Comparison of ENCODE assay signal across 20 cellular contexts in genomic region chr1:96076589-96076988, GRCh38.
DNase-seq lines count a peak whose midpoint lies in the region; ATAC-seq and TF ChIP-seq lines count a peak whose summit lies in the region.
"Had no signal": no experiment of that assay in that cellular context is flagged by ENCODE, and none has a peak within 500 bp of the region (broad histone marks: within the 10 kb centered on the region; RNA-seq: fewer than 3 reads in every experiment).

No MANE protein-coding gene starts in this region.

- no peak overlapping the region for H3K9ac ChIP-seq in GM23248
- H3K9ac ChIP-seq in mammary epithelial cell (ENCODE audit: insufficient read depth, low read length) = no peak overlapping the region
- H3K9ac ChIP-seq: BLaER1 had no signal

- 41 to 45% methylated on average over 2 of the region's 2 CpGs for WGBS in GM23248 (ENCODE audit: low coverage in 1 of 2, low lambda C conversion rate in 2 of 2, missing lambda C conversion rate in 2 of 2), 2 experiments
- 47% methylated on average over 2 of the region's 2 CpGs for WGBS in mammary epithelial cell (ENCODE audit: low coverage, missing lambda C conversion rate)

- peak; percentile 14 for DNase-seq in GM23248
- peak; percentile 5 for DNase-seq in M059J (ENCODE audit: low read depth)
- DNase-seq in mammary epithelial cell = peak; percentile 41
- peak; percentile 26 to 63 for DNase-seq in foreskin keratinocyte
- DNase-seq in coronary artery (ENCODE audit: low spot score) = no peak
- DNase-seq: CD4-positive, alpha-beta memory T cell; DMS153; EL; H7; Kasumi-1; NCI-H1092 treated with DMSO at 0.1 percent for 48 hours; NCI-H2081; NCI-H510A; NCI-H748 treated with DMSO at 0.1 percent for 48 hours; NK-92 treated with Interleukin-12 subunit alpha and Interleukin-12 subunit beta, amount 100 ng/mL, for 24 hours; SJCRH30 had no signal

- no TSS peak for BruUV-seq in mammary epithelial cell (replicated peaks; lab: Mats Ljungman, UMichigan)

- H3K4me3 ChIP-seq in GM23248 (no peak overlapping the region), mammary epithelial cell (replicated peaks in 1 of 3; ENCODE audit: insufficient read depth in 1 of 3, low read depth in 2 of 3, low read length in 3 of 3) (no peak overlapping the region), coronary artery (no peak overlapping the region)
- H3K4me3 ChIP-seq: BLaER1, SJCRH30 had no signal

- intact Hi-C loops in mammary epithelial cell (cut with micrococcal nuclease) = no loop called here

- H3K4me1 ChIP-seq in GM23248 (ENCODE audit: insufficient read depth) (no peaks in the 10 kb centered on the region), mammary epithelial cell (ENCODE audit: insufficient read depth, low read length) (peaks cover 8% of the 10 kb centered on the region), foreskin keratinocyte (peaks cover 10% of the 10 kb centered on the region)
- H3K4me1 ChIP-seq: BLaER1, SJCRH30 had no signal

- no peak overlapping the region for H2AFZ ChIP-seq in GM23248
- H2AFZ ChIP-seq in mammary epithelial cell (ENCODE audit: low read depth, low read length) = no peak overlapping the region

- no peaks in the 10 kb centered on the region for H3F3A ChIP-seq in GM23248 (ENCODE audit: insufficient read depth)

- H3K27ac ChIP-seq in GM23248 (no peak overlapping the region), mammary epithelial cell (ENCODE audit: insufficient read depth, low read depth, low read length) (no peak overlapping the region), foreskin keratinocyte (no peak overlapping the region), coronary artery (peak overlapping the region in 1 of 2 donors; percentile 22)
- H3K27ac ChIP-seq: BLaER1, SJCRH30 had no signal

- no peak overlapping the region for H3K4me2 ChIP-seq in GM23248 (ENCODE audit: unreplicated experiment)
- no peak overlapping the region for H3K4me2 ChIP-seq in mammary epithelial cell (ENCODE audit: insufficient read depth, low read depth, low read length)
- H3K4me2 ChIP-seq: BLaER1 had no signal

- TF ChIP-seq CTCF in mammary epithelial cell (conservative IDR thresholded peaks at IDR 0.05 in 1 of 2, IDR thresholded peaks at IDR 0.05 in 1 of 2; ENCODE audit: extremely low read depth in 1 of 2, insufficient read depth in 1 of 2, low read depth in 1 of 2, low read length in 2 of 2) = no peak
- TF ChIP-seq CTCF in foreskin keratinocyte (conservative IDR thresholded peaks at IDR 0.05) = no peak
- no peak for TF ChIP-seq CTCF in coronary artery (IDR thresholded peaks at IDR 0.05)

- in situ Hi-C loops in GM23248 (cut with MboI) (no loop called here), mammary epithelial cell (cut with MboI; ENCODE audit: low sequenced_read_pairs in 2 of 2) (no loop called here)

- H4K20me1 ChIP-seq in GM23248 (ENCODE audit: insufficient read depth) = no peaks in the 10 kb centered on the region
- no peaks in the 10 kb centered on the region for H4K20me1 ChIP-seq in mammary epithelial cell (ENCODE audit: insufficient read depth, low read length)
- H4K20me1 ChIP-seq: BLaER1 had no signal

- H3K9me2 ChIP-seq in GM23248 (ENCODE audit: insufficient read depth) = no peaks in the 10 kb centered on the region

- dilution Hi-C loops in mammary epithelial cell (cut with HindIII; ENCODE audit: low sequenced_read_pairs) = no loop called here

- H3K36me3 ChIP-seq in GM23248 (ENCODE audit: low read depth) (no peaks in the 10 kb centered on the region), mammary epithelial cell (ENCODE audit: insufficient read depth, low read length) (no peaks in the 10 kb centered on the region)
- H3K36me3 ChIP-seq: BLaER1, SJCRH30 had no signal

- H3K9me3 ChIP-seq in GM23248 (ENCODE audit: low read depth) (no peaks in the 10 kb centered on the region), mammary epithelial cell (replicated peaks; ENCODE audit: insufficient read depth, low read length) (no peaks in the 10 kb centered on the region)
- H3K9me3 ChIP-seq: BLaER1, SJCRH30 had no signal

- ATAC-seq in foreskin keratinocyte (peak; percentile 93), GM19328 (IDR thresholded peaks at IDR 0.05; ENCODE audit: unreplicated experiment) (no peak), HG03469 (IDR thresholded peaks at IDR 0.05; ENCODE audit: unreplicated experiment) (no peak), GM21526 (IDR thresholded peaks at IDR 0.05; ENCODE audit: low FRiP score, unreplicated experiment) (no peak)

- CTCF ChIA-PET in mammary epithelial cell (lab: Charles Lee; ENCODE audit: low non-redundant PET) = no interaction called here

- no peaks in the 10 kb centered on the region for H3K27me3 ChIP-seq in GM23248 (replicated peaks; ENCODE audit: insufficient read depth)
- H3K27me3 ChIP-seq in mammary epithelial cell (ENCODE audit: insufficient read depth, low read length) = no peaks in the 10 kb centered on the region
- H3K27me3 ChIP-seq in foreskin keratinocyte = no peaks in the 10 kb centered on the region
- H3K27me3 ChIP-seq: BLaER1, SJCRH30 had no signal

- H3K79me2 ChIP-seq in GM23248 (ENCODE audit: insufficient read depth) (no peaks in the 10 kb centered on the region), mammary epithelial cell (ENCODE audit: insufficient read depth, low read length) (no peaks in the 10 kb centered on the region)
